Comparison of ENCODE assay signal across 2 cellular contexts in genomic region chr9:108953983-108954574, GRCh38.
TF ChIP-seq lines count a peak whose summit lies in the region.

No MANE protein-coding gene starts in this region.

TF ChIP-seq in A549, 52 proteins besides CTCF, POLR2A, EP300 and RAD21:
- TF ChIP-seq SMC3 (IDR thresholded peaks at IDR 0.05) (peak; percentile 50; the same call in 2 of the 3 replicates), JUNB (IDR thresholded peaks at IDR 0.05) (no peak)

TF ChIP-seq in GM12878, 131 proteins besides CTCF, POLR2A, EP300 and RAD21:
- no peak for TF ChIP-seq ESRRA (IDR thresholded peaks at IDR 0.05; ENCODE audit: low read length)
- no peak for TF ChIP-seq BRCA1 (IDR thresholded peaks at IDR 0.05; ENCODE audit: low read depth, low read length)
- TF ChIP-seq MEF2A (IDR thresholded peaks at IDR 0.05; ENCODE audit: insufficient read depth, low read depth, low read length) = peak; percentile 47; the same call in 1 of the 2 replicates
- peak; percentile 36; the same call in 1 of the 2 replicates for TF ChIP-seq ATF2 (IDR thresholded peaks at IDR 0.05; ENCODE audit: low read length)
- peak; percentile 38; the same call in 1 of the 2 replicates for TF ChIP-seq ATF7 (IDR thresholded peaks at IDR 0.05; ENCODE audit: low read depth)
- TF ChIP-seq ZBTB4 (CRISPR knock-in tag; IDR thresholded peaks at IDR 0.05) = no peak
- TF ChIP-seq HDAC2 (IDR thresholded peaks at IDR 0.05) = no peak
- no peak for TF ChIP-seq POLR2AphosphoS5 (IDR thresholded peaks at IDR 0.05; ENCODE audit: low read length)
- TF ChIP-seq SRF (IDR thresholded peaks at IDR 0.05; ENCODE audit: low read depth in 2 of 2, low read length in 2 of 2) = no peak
- no peak for TF ChIP-seq MLLT1 (IDR thresholded peaks at IDR 0.05)
- no peak for TF ChIP-seq PAX5 (IDR thresholded peaks at IDR 0.05; ENCODE audit: borderline replicate concordance, low read depth, low read length)
- TF ChIP-seq SMC3 (IDR thresholded peaks at IDR 0.05; ENCODE audit: borderline replicate concordance, low read length) = peak; percentile 48; the same call in 1 of the 2 replicates
- 0 out of 2 replicates have a peak, but pooled peaks have one; percentile 5 for TF ChIP-seq JUNB (IDR thresholded peaks at IDR 0.05)
